Comparison of ENCODE assay signal across 1 cellular context in genomic region chr21:34180826-34181359, GRCh38.
TF ChIP-seq lines count a peak whose summit lies in the region.

No MANE protein-coding gene starts in this region.

TF ChIP-seq in GM23338, 12 proteins besides CTCF, POLR2A, EP300 and RAD21 (continued from another document):
- TF ChIP-seq ZNF462 (CRISPR knock-in tag; IDR thresholded peaks at IDR 0.05) (no peak), EZH2 (IDR thresholded peaks at IDR 0.05; ENCODE audit: low read depth, unreplicated experiment) (no peak), CREB1 (CRISPR knock-in tag; IDR thresholded peaks at IDR 0.05; ENCODE audit: low read depth) (no peak)
